1 cellular context compared by ENCODE assay signal in the genomic region with DNA sequence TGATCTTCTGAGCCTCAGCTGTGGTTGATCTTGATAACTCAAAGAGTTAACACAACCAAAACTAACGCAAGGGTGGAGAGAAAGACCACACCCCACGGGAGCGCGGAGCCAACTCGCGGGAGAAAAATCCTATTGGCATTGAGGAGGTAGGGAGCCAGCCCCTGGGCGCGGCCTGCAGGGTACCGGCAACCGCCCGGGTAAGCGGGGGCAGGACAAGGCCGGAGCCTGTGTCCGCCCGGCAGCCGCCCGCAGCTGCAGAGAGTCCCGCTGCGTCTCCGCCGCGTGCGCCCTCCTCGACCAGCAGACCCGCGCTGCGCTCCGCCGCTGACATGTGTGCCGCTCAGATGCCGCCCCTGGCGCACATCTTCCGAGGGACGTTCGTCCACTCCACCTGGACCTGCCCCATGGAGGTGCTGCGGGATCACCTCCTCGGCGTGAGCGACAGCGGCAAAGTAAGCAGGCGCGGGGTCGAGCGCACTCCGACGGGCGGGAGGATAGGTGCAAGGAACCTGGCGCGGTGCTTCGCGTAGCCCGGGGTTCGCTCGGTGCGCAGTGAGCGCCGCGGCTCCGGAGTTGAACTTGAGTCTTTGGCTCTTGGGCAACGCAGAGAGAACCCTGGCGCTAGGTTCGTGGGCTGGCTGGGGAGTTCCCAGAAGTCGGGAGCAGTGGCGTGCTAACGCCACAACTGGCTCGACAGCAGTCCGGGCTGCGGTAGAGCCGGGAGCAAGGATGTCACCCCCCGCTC.
TF ChIP-seq lines count a peak whose summit lies in the region.

A gene (plus strand): TSS at position 210 of the 745 bp plus-strand sequence. CDS start 120 bp downstream, at position 330.

TF ChIP-seq in IMR-90, 13 proteins besides CTCF, POLR2A, EP300 and RAD21 (continued from another document):
- TF ChIP-seq, protein P1, sequence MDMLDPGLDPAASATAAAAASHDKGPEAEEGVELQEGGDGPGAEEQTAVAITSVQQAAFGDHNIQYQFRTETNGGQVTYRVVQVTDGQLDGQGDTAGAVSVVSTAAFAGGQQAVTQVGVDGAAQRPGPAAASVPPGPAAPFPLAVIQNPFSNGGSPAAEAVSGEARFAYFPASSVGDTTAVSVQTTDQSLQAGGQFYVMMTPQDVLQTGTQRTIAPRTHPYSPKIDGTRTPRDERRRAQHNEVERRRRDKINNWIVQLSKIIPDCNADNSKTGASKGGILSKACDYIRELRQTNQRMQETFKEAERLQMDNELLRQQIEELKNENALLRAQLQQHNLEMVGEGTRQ (IDR thresholded peaks at IDR 0.05; ENCODE audit: low read depth, low read length): no peak
- TF ChIP-seq MAFK (IDR thresholded peaks at IDR 0.05; ENCODE audit: low read depth, low read length) (no peak), BHLHE40 (IDR thresholded peaks at IDR 0.05; ENCODE audit: low read depth, low read length) (no peak), FOS (IDR thresholded peaks at IDR 0.05; ENCODE audit: low read depth, low read length) (no peak), MXI1 (IDR thresholded peaks at IDR 0.05; ENCODE audit: borderline replicate concordance, low read depth, low read length) (no peak), CHD1 (IDR thresholded peaks at IDR 0.05; ENCODE audit: low read depth, low read length) (no peak)
- TF ChIP-seq, protein P2, sequence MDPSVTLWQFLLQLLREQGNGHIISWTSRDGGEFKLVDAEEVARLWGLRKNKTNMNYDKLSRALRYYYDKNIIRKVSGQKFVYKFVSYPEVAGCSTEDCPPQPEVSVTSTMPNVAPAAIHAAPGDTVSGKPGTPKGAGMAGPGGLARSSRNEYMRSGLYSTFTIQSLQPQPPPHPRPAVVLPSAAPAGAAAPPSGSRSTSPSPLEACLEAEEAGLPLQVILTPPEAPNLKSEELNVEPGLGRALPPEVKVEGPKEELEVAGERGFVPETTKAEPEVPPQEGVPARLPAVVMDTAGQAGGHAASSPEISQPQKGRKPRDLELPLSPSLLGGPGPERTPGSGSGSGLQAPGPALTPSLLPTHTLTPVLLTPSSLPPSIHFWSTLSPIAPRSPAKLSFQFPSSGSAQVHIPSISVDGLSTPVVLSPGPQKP (IDR thresholded peaks at IDR 0.05; ENCODE audit: borderline replicate concordance, low read depth, low read length): no peak
TF ChIP-seq in IMR-90: peak in this region for 0.
